In the genomic region with DNA sequence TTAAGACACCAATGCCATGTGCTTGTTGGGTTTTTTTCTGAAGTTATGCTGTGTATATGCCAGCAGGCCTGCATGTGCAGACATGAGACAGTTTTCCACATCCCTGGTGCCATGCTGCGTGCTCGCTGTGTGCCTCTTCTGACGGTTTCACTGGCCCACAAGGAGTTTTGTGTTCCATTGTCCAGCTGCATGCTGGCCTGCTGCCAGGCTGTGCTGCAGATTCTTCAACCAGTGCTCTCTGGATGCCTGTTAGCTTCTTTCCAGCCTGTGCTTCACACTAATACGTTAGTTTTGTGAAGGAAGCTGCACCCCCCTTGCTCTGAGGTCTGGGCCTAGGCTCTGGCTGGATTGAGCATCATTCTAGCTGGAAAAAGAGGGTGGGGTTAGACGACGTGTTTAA, we compare ENCODE assay signal across 9 cellular contexts. TPM values are rescaled to one million over a fixed set of nuclear protein-coding genes. Genes with fewer than 3 reads are reported as not detected.
DNase-seq lines count a peak whose midpoint lies in the region; ATAC-seq and TF ChIP-seq lines count a peak whose summit lies in the region.
"Had no signal": no experiment of that assay in that cellular context is flagged by ENCODE, and none has a peak within 500 bp of the region (broad histone marks: within the 10 kb centered on the region; RNA-seq: fewer than 3 reads in every experiment).

No MANE protein-coding gene starts in this region.

- H3K4me2 ChIP-seq in DND-41 (ENCODE audit: insufficient read depth, low read length) (no peak overlapping the region), Loucy (ENCODE audit: low read depth, low read length, poor library complexity, severe bottlenecking) (peak overlapping the region; percentile 23), neuronal stem cell (ENCODE audit: insufficient read depth, low read length, poor library complexity, severe bottlenecking) (no peak overlapping the region)

- no peak overlapping the region for H2AFZ ChIP-seq in DND-41 (ENCODE audit: low read depth, low read length)
- no peak overlapping the region for H2AFZ ChIP-seq in Loucy (ENCODE audit: low read length)
- H2AFZ ChIP-seq in neuronal stem cell (ENCODE audit: low read length), result no peak overlapping the region

- H2BK5ac ChIP-seq in neuronal stem cell (ENCODE audit: low read length), result no peak overlapping the region

- DNase-seq in DND-41, result peak; percentile 2
- DNase-seq in central memory CD8-positive, alpha-beta T cell (ENCODE audit: low spot score in 2 of 2), result no peak
- no peak for DNase-seq in neuronal stem cell (ENCODE audit: low spot score)
- DNase-seq in ovary, result no peak
- DNase-seq in H7, result no peak
- DNase-seq: NCI-H2081 treated with DMSO at 0.1 percent for 48 hours had no signal

- no peak overlapping the region for H4K8ac ChIP-seq in neuronal stem cell (ENCODE audit: low read depth, low read length)

- peak overlapping the region; percentile 90 for H3K27ac Mint-ChIP-seq in central memory CD8-positive, alpha-beta T cell (ENCODE audit: low read depth)

- H3K9me2 ChIP-seq in Loucy (replicated peaks; ENCODE audit: low read depth, low read length), result no peaks in the 10 kb centered on the region

- TF ChIP-seq CTCF in DND-41 (IDR thresholded peaks at IDR 0.05; ENCODE audit: borderline replicate concordance, extremely low read depth, low read length, poor library complexity, severe bottlenecking) (no peak), Loucy (conservative IDR thresholded peaks at IDR 0.05; ENCODE audit: low read length) (no peak), ovary (IDR thresholded peaks at IDR 0.05) (no peak)

- H3K4me3 Mint-ChIP-seq in central memory CD8-positive, alpha-beta T cell, result peak overlapping the region; percentile 44

- H3K4me1 ChIP-seq in DND-41 (ENCODE audit: insufficient read depth, low read length) (peaks cover 80% of the 10 kb centered on the region), Loucy (ENCODE audit: insufficient read depth, low read length, poor library complexity, severe bottlenecking) (peaks cover 68% of the 10 kb centered on the region), neuronal stem cell (ENCODE audit: control insufficient read depth in 2 of 2, insufficient read depth in 1 of 2, low read depth in 1 of 2, low read length in 2 of 2) (peaks cover 0 to 11% of the 10 kb centered on the region in 2 donors), ovary (ENCODE audit: insufficient read depth) (peaks cover 3% of the 10 kb centered on the region)

- H3K9me3 ChIP-seq in DND-41 (ENCODE audit: insufficient read depth, low read length, severe bottlenecking) (no peaks in the 10 kb centered on the region), Loucy (ENCODE audit: insufficient read depth, low read depth, low read length) (no peaks in the 10 kb centered on the region), neuronal stem cell (replicated peaks in 1 of 2; ENCODE audit: control insufficient read depth in 2 of 2, insufficient read depth in 1 of 2, low read depth in 1 of 2, low read length in 2 of 2) (peaks cover 0 to 8% of the 10 kb centered on the region in 2 donors), ovary (no peaks in the 10 kb centered on the region)
- H3K9me3 ChIP-seq: adrenal gland had no signal

- WGBS in neuronal stem cell (ENCODE audit: extremely low coverage in 2 of 2, insufficient read length in 2 of 2, insufficient replicate concordance in 1 of 2), 2 donors, result no CpG with 5 or more reads among the region's 6 CpGs
- WGBS in ovary, 3 donors, result 62 to 71% (median 65%) methylated on average over 6 of the region's 6 CpGs

- H2BK15ac ChIP-seq in neuronal stem cell (ENCODE audit: low read length), result no peak overlapping the region

- H3K9me3 Mint-ChIP-seq in central memory CD8-positive, alpha-beta T cell, result no peaks in the 10 kb centered on the region

- intact Hi-C loops in ovary (cut with DNase I), result no loop called here

- H2AK5ac ChIP-seq in neuronal stem cell (ENCODE audit: low read depth, low read length), result no peak overlapping the region

- no peak overlapping the region for H3K4ac ChIP-seq in neuronal stem cell (ENCODE audit: low read length)

- H3K79me2 ChIP-seq in DND-41 (ENCODE audit: insufficient read depth, low read length) (peaks cover 79% of the 10 kb centered on the region), Loucy (ENCODE audit: insufficient read depth, low read length) (peaks cover 82% of the 10 kb centered on the region)

- H3K79me1 ChIP-seq in neuronal stem cell (ENCODE audit: low read depth, low read length), result peaks cover 8% of the 10 kb centered on the region

- no peak overlapping the region for H2BK12ac ChIP-seq in neuronal stem cell (ENCODE audit: low read length)

- no peak overlapping the region for H3K14ac ChIP-seq in neuronal stem cell (ENCODE audit: low read length)

- no peaks in the 10 kb centered on the region; the same call in 1 of the 2 replicates for H3K36me3 ChIP-seq in DND-41 (ENCODE audit: insufficient read depth, low read length)
- peaks cover under 1% of the 10 kb centered on the region; the same call in 1 of the 2 replicates for H3K36me3 ChIP-seq in Loucy (ENCODE audit: insufficient read depth, low read length)
- H3K36me3 ChIP-seq in neuronal stem cell (replicated peaks in 1 of 2; ENCODE audit: control insufficient read depth in 2 of 2, insufficient read depth in 2 of 2, low read length in 2 of 2), result peaks cover 2 to 11% of the 10 kb centered on the region in 2 donors
- no peaks in the 10 kb centered on the region for H3K36me3 ChIP-seq in ovary
- H3K36me3 ChIP-seq in H7 (replicated peaks; ENCODE audit: control insufficient read depth, insufficient read depth, low read length), result no peaks in the 10 kb centered on the region
- H3K36me3 ChIP-seq: adrenal gland had no signal

- H4K20me1 ChIP-seq in DND-41 (ENCODE audit: insufficient read depth, low read length) (peaks cover 36% of the 10 kb centered on the region), Loucy (ENCODE audit: insufficient read depth, low read length, poor library complexity, severe bottlenecking) (peaks cover 5% of the 10 kb centered on the region)

- no peak for ATAC-seq in DND-41 (ENCODE audit: insufficient read depth, low read depth)
- ATAC-seq in central memory CD8-positive, alpha-beta T cell (replicated peaks; ENCODE audit: extremely low read depth, poor library complexity, severe bottlenecking), result no peak
- no peak for ATAC-seq in HG03460 (IDR thresholded peaks at IDR 0.05; ENCODE audit: unreplicated experiment)

- H2BK120ac ChIP-seq in neuronal stem cell (ENCODE audit: low read depth, low read length), result no peak overlapping the region

- peak overlapping the region; percentile 30 for H3K18ac ChIP-seq in neuronal stem cell (ENCODE audit: low read length)

- no peak for TF ChIP-seq POLR2A in ovary (IDR thresholded peaks at IDR 0.05)

- H3K4me3 ChIP-seq in DND-41 (ENCODE audit: low read depth in 1 of 2, low read length in 2 of 2) (no peak overlapping the region), Loucy (ENCODE audit: low read length, poor library complexity, severe bottlenecking) (no peak overlapping the region), neuronal stem cell (ENCODE audit: low read length in 2 of 2) (no peak overlapping the region), ovary (no peak overlapping the region), H7 (ENCODE audit: insufficient read depth, low read depth, low read length) (no peak overlapping the region)
- H3K4me3 ChIP-seq: adrenal gland had no signal

- H3K9ac ChIP-seq in DND-41 (ENCODE audit: low read depth, low read length), result no peak overlapping the region
- peak overlapping the region; percentile 35 for H3K9ac ChIP-seq in Loucy (ENCODE audit: low read depth, low read length, poor library complexity, severe bottlenecking)
- no peak overlapping the region for H3K9ac ChIP-seq in neuronal stem cell (ENCODE audit: low read depth, low read length, poor library complexity)

- peaks cover 86% of the 10 kb centered on the region for H3K4me1 Mint-ChIP-seq in central memory CD8-positive, alpha-beta T cell

- no peak overlapping the region for H3K23ac ChIP-seq in neuronal stem cell (ENCODE audit: low read depth, low read length, poor library complexity)

- peaks cover 14% of the 10 kb centered on the region for H3K36me3 Mint-ChIP-seq in central memory CD8-positive, alpha-beta T cell (ENCODE audit: insufficient read depth)

- no peak for TF ChIP-seq EP300 in ovary (IDR thresholded peaks at IDR 0.05)

- peaks cover 10% of the 10 kb centered on the region for H3F3A ChIP-seq in Loucy (ENCODE audit: low read depth)

- H3K27me3 Mint-ChIP-seq in central memory CD8-positive, alpha-beta T cell, result no peaks in the 10 kb centered on the region

- H4K91ac ChIP-seq in neuronal stem cell (ENCODE audit: low read depth, low read length, poor library complexity), result no peak overlapping the region

- H3K27me3 ChIP-seq in DND-41 (ENCODE audit: insufficient read depth, low read length, poor library complexity) (no peaks in the 10 kb centered on the region), Loucy (ENCODE audit: insufficient read depth, low read length, poor library complexity, severe bottlenecking) (no peaks in the 10 kb centered on the region), neuronal stem cell (ENCODE audit: control insufficient read depth in 3 of 3, insufficient read depth in 3 of 3, low read depth in 1 of 3, low read length in 3 of 3) (no peaks in the 10 kb centered on the region), ovary (no peaks in the 10 kb centered on the region), H7 (ENCODE audit: control insufficient read depth, insufficient read depth, low read length) (no peaks in the 10 kb centered on the region)
- H3K27me3 ChIP-seq: adrenal gland had no signal

- peak overlapping the region; percentile 54; the same call in 1 of the 2 replicates for H3K27ac ChIP-seq in DND-41 (ENCODE audit: low read length)
- H3K27ac ChIP-seq in neuronal stem cell (replicated peaks; ENCODE audit: low read length), result no peak overlapping the region
- no peak overlapping the region for H3K27ac ChIP-seq in ovary

RNA-seq across cellular contexts. Expression of a gene that starts 17.0 kb away (rescaled TPM):
- 13.5 TPM for polyA plus RNA-seq in neuronal stem cell (2013, experiment 1 of 2)
- 14.5 TPM for polyA plus RNA-seq in neuronal stem cell (2013, experiment 2 of 2)
- 10 to 100 TPM; 13.1 to 25.8 (median 18.6) TPM for total RNA-seq in ovary
- 10 to 100 TPM in 1 of 2 donors, 1 to 10 TPM in 1; 7.5 to 12.8 TPM for polyA plus RNA-seq in ovary
- total RNA-seq in H7 (2014; rRNA removed; shearing (Covaris generic)), result 30.3 and 32.0 TPM in 2 replicates
